Comparison of ENCODE assay signal across 1 cellular context in genomic region chr16:67842509-67843342, GRCh38.
TF ChIP-seq lines count a peak whose summit lies in the region.

No MANE protein-coding gene starts in this region.

TF ChIP-seq in K562, 482 proteins besides CTCF, POLR2A, EP300 and RAD21 (continued from another document):
- TF ChIP-seq ZNF592 (IDR thresholded peaks at IDR 0.05) (no peak), NR3C1 (CRISPR knock-in tag; IDR thresholded peaks at IDR 0.05) (0 out of 2 replicates have a peak, but pooled peaks have one; percentile 19), PBX2 (CRISPR knock-in tag; IDR thresholded peaks at IDR 0.05; ENCODE audit: low read depth) (no peak), PBX2 (tag; conservative IDR thresholded peaks at IDR 0.05; ENCODE audit: low read depth) (no peak), ZNF324 (CRISPR knock-in tag; IDR thresholded peaks at IDR 0.05) (no peak), MYC (IDR thresholded peaks at IDR 0.05; ENCODE audit: low read depth, low read length) (peak; percentile 58), MYC (CRISPR knock-in tag; IDR thresholded peaks at IDR 0.05; ENCODE audit: borderline replicate concordance, low read depth) (no peak), ZNF282 (CRISPR knock-in tag; IDR thresholded peaks at IDR 0.05) (0 out of 2 replicates have a peak, but pooled peaks have one; percentile 24), CBFB (CRISPR knock-in tag; IDR thresholded peaks at IDR 0.05) (0 out of 2 replicates have a peak, but pooled peaks have one; percentile 52), HNRNPLL (IDR thresholded peaks at IDR 0.05; ENCODE audit: low read depth, low read length, poor library complexity, severe bottlenecking) (peak; percentile 46), CTCFL (IDR thresholded peaks at IDR 0.05; ENCODE audit: borderline replicate concordance, insufficient read depth, low read depth, low read length, poor library complexity, severe bottlenecking) (peak; percentile 0), MED1 (CRISPR knock-in tag; IDR thresholded peaks at IDR 0.05; ENCODE audit: borderline replicate concordance) (no peak), BDP1 (IDR thresholded peaks at IDR 0.05; ENCODE audit: insufficient read depth, insufficient read length) (no peak), ZNF431 (CRISPR knock-in tag; IDR thresholded peaks at IDR 0.05) (peak; percentile 66; the same call in 1 of the 2 replicates), RB1 (IDR thresholded peaks at IDR 0.05; ENCODE audit: low read depth) (0 out of 2 replicates have a peak, but pooled peaks have one; percentile 3), KDM5B (IDR thresholded peaks at IDR 0.05; ENCODE audit: insufficient replicate concordance, low read depth, low read length) (peak; percentile 6)
